In the genomic region with DNA sequence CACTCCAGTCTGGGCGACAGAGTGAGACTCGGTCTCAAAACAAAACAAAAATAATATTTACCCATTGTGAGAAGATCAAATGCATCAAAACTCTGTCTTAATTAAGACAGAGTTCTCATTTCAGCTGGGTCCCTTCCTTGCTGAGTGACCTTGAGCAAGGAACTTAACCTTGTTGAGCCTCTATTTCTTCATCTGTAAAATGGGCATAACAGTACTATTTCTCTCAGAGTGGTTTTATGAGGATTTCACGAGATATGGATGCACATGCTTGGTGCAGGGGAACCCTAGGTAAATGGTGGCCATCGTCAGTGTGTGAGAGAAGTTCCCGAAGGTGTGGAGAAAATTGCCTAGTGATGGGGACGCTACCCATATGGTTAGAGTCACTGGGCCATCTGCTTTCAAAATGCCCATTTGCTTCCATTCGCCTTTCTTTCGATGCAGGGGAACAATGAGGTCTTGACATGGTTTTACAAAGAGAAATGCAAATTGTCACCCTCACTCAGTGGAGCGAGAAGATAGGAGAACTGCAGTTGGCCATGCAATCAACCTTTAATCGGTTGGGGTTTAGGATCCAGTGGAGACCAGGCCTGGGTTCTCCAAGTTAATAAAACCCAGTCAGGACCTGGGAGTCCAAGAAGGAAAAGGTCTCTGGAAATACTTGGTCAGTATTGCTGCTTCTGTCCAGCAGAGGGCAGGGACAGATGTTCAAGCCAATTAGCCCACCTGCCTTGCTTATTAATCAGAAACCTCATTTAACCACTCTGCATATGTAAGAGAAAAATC, we compare ENCODE assay signal across 11 cellular contexts. TPM values are rescaled to one million over a fixed set of nuclear protein-coding genes. Genes with fewer than 3 reads are reported as not detected.
DNase-seq lines count a peak whose midpoint lies in the region; ATAC-seq and TF ChIP-seq lines count a peak whose summit lies in the region.
"Had no signal": no experiment of that assay in that cellular context is flagged by ENCODE, and none has a peak within 500 bp of the region (broad histone marks: within the 10 kb centered on the region; RNA-seq: fewer than 3 reads in every experiment).

No MANE protein-coding gene starts in this region.

- no peaks in the 10 kb centered on the region for H3K9me3 ChIP-seq in cardiac muscle cell (ENCODE audit: low read depth)
- H3K9me3 ChIP-seq: ovary had no signal

- H3K27me3 ChIP-seq in cardiac muscle cell, result no peaks in the 10 kb centered on the region
- H3K27me3 ChIP-seq: ovary, SJSA1 had no signal

- peaks cover 8% of the 10 kb centered on the region for H3K4me1 Mint-ChIP-seq in stimulated activated memory B cell treated with anti-CD40 and anti-IgM and Interleukin-4, amounts not matched to agents 10 μg/mL and 1 μg/mL and 100 μg/mL, for 72 hours
- H3K4me1 Mint-ChIP-seq: CD8-positive, alpha-beta memory T cell had no signal

- H3K36me3 Mint-ChIP-seq in stimulated activated memory B cell treated with anti-CD40 and anti-IgM and Interleukin-4, amounts not matched to agents 10 μg/mL and 1 μg/mL and 100 μg/mL, for 72 hours, result no peaks in the 10 kb centered on the region
- H3K36me3 Mint-ChIP-seq: CD8-positive, alpha-beta memory T cell had no signal

- no peak overlapping the region for H3K27ac Mint-ChIP-seq in stimulated activated memory B cell treated with anti-CD40 and anti-IgM and Interleukin-4, amounts not matched to agents 10 μg/mL and 1 μg/mL and 100 μg/mL, for 72 hours

- no peak overlapping the region for H3K4me3 Mint-ChIP-seq in stimulated activated memory B cell treated with anti-CD40 and anti-IgM and Interleukin-4, amounts not matched to agents 10 μg/mL and 1 μg/mL and 100 μg/mL, for 72 hours
- H3K4me3 Mint-ChIP-seq: CD8-positive, alpha-beta memory T cell had no signal

- H3K27ac ChIP-seq in cardiac muscle cell, result no peak overlapping the region
- H3K27ac ChIP-seq: ovary, SJSA1 had no signal

- no peaks in the 10 kb centered on the region for H3K36me3 ChIP-seq in cardiac muscle cell
- H3K36me3 ChIP-seq: ovary had no signal

- no peaks in the 10 kb centered on the region for H3K27me3 Mint-ChIP-seq in stimulated activated memory B cell treated with anti-CD40 and anti-IgM and Interleukin-4, amounts not matched to agents 10 μg/mL and 1 μg/mL and 100 μg/mL, for 72 hours

- no peaks in the 10 kb centered on the region for H3K4me1 ChIP-seq in cardiac muscle cell (ENCODE audit: low read depth)

- TF ChIP-seq CTCF in cardiac muscle cell (IDR thresholded peaks at IDR 0.05; ENCODE audit: low read depth, low read length) (peak; percentile 66), WI38 (IDR thresholded peaks at IDR 0.05; ENCODE audit: low read depth, low read length) (peak; percentile 62)

- intact Hi-C loops in Right ventricle myocardium inferior (cut with DNase I), result loop anchor here (1.0 to 10.0 kb wide), 2 partner anchors 66 to 169 kb away; a partner anchor contains a TSS

- H3K4me3 ChIP-seq in cardiac muscle cell (no peak overlapping the region), WI38 (ENCODE audit: low read depth, low read length) (no peak overlapping the region)
- H3K4me3 ChIP-seq: ovary, SJSA1 had no signal

- no peaks in the 10 kb centered on the region for H3K9me3 Mint-ChIP-seq in stimulated activated memory B cell treated with anti-CD40 and anti-IgM and Interleukin-4, amounts not matched to agents 10 μg/mL and 1 μg/mL and 100 μg/mL, for 72 hours
- H3K9me3 Mint-ChIP-seq: CD8-positive, alpha-beta memory T cell had no signal

- peak; percentile 40 to 44 for DNase-seq in cardiac muscle cell (ENCODE audit: low read depth in 1 of 2, low spot score in 1 of 2)
- no peak for DNase-seq in Right ventricle myocardium inferior (ENCODE audit: missing footprints)
- DNase-seq in iPS-NIHi11 (ENCODE audit: low spot score), result peak; percentile 42
- DNase-seq in GDM1 (lab: John Stamatoyannopoulos, UW), result no peak
- no peak for DNase-seq in NCI-H187 treated with DMSO at 0.1 percent for 48 hours (lab: John Stamatoyannopoulos, UW)
- no peak for DNase-seq in stimulated activated CD4-positive, alpha-beta T cell treated with anti-CD3 and anti-CD28 coated beads, Interleukin-2, amount 100 ng/mL, for 24 hours
- DNase-seq: CD8-positive, alpha-beta memory T cell; ovary had no signal

- ATAC-seq in Right ventricle myocardium inferior, result no peak
- ATAC-seq in stimulated activated memory B cell treated with anti-CD40 and anti-IgM and Interleukin-4, amounts not matched to agents 10 μg/mL and 1 μg/mL and 100 μg/mL, for 72 hours, result no peak

RNA-seq across cellular contexts. Expression of a gene that starts 37.1 kb away (rescaled TPM):
- total RNA-seq in cardiac muscle cell (1.1 and 3.8 TPM in 2 replicates), Right ventricle myocardium inferior (1.3 TPM)
- polyA plus RNA-seq in cardiac muscle cell, result 0.31 and 1.7 TPM in 2 replicates
- polyA plus RNA-seq: CD8-positive, alpha-beta memory T cell had no signal

Comparison
In these comparisons a context has a peak if more than half of its experiments do, and no peak if none do; other contexts are left out.
1. DNase-seq: peak in cardiac muscle cell (2 of 2) and iPS-NIHi11 (single experiment); none in Right ventricle myocardium inferior (single experiment), GDM1 (single experiment), NCI-H187 treated with DMSO at 0.1 percent for 48 hours (single experiment) and stimulated activated CD4-positive, alpha-beta T cell treated with anti-CD3 and anti-CD28 coated beads, Interleukin-2, amount 100 ng/mL, for 24 hours (0 of 2).